In genomic region chr9:72442212-72442607, GRCh38 we compare ENCODE assay signal across 10 cellular contexts.
DNase-seq lines count a peak whose midpoint lies in the region; ATAC-seq and TF ChIP-seq lines count a peak whose summit lies in the region.
"Had no signal": no experiment of that assay in that cellular context is flagged by ENCODE, and none has a peak within 500 bp of the region (broad histone marks: within the 10 kb centered on the region; RNA-seq: fewer than 3 reads in every experiment).

No MANE protein-coding gene starts in this region.

- no peak overlapping the region for H3K4me3 Mint-ChIP-seq in activated CD4-positive, alpha-beta memory T cell treated with anti-CD3 and anti-CD28 coated beads, Interleukin-2, amount 10 ng/mL, durations not matched to agents 7 days and 5 days
- no peak overlapping the region for H3K4me3 Mint-ChIP-seq in stimulated activated memory B cell treated with anti-CD40 and anti-IgM and Interleukin-4, amounts not matched to agents 10 μg/mL and 1 μg/mL and 100 μg/mL, for 72 hours

- ATAC-seq in GM19351 (IDR thresholded peaks at IDR 0.05; ENCODE audit: unreplicated experiment) (no peak), HG03460 (IDR thresholded peaks at IDR 0.05; ENCODE audit: unreplicated experiment) (no peak)
- no peak for ATAC-seq in stimulated activated memory B cell treated with anti-CD40 and anti-IgM and Interleukin-4, amounts not matched to agents 10 μg/mL and 1 μg/mL and 100 μg/mL, for 72 hours

- POLR2A ChIA-PET in A673 (lab: Charles Lee; ENCODE audit: low non-redundant PET), result no interaction called here
- POLR2A ChIA-PET in activated CD4-positive, alpha-beta memory T cell treated with anti-CD3 and anti-CD28 coated beads, Interleukin-2, amount 10 ng/mL, durations not matched to agents 7 days and 5 days (lab: Charles Lee), result no interaction called here

- no peak for TF ChIP-seq CTCF in A673 (conservative IDR thresholded peaks at IDR 0.05; ENCODE audit: low read depth, low read length)
- TF ChIP-seq CTCF in HFF-Myc (IDR thresholded peaks at IDR 0.05; ENCODE audit: low read depth, low read length, missing control alignments), result no peak

- BruUV-seq in A673 (replicated peaks; lab: Mats Ljungman, UMichigan), result no TSS peak

- intact Hi-C loops in A673 (cut with micrococcal nuclease; ENCODE audit: unreplicated experiment), result no loop called here

- H3K9me3 ChIP-seq in A673 (ENCODE audit: low read depth, low read length, poor library complexity, severe bottlenecking), result no peaks in the 10 kb centered on the region
- H3K9me3 ChIP-seq: neutrophil had no signal

- H3K27me3 ChIP-seq in A673 (replicated peaks; ENCODE audit: insufficient read depth, low read depth, low read length, poor library complexity), result no peaks in the 10 kb centered on the region
- H3K27me3 ChIP-seq: neutrophil had no signal

- H3K36me3 Mint-ChIP-seq in activated CD4-positive, alpha-beta memory T cell treated with anti-CD3 and anti-CD28 coated beads, Interleukin-2, amount 10 ng/mL, durations not matched to agents 7 days and 5 days (ENCODE audit: low read depth), result no peaks in the 10 kb centered on the region
- no peaks in the 10 kb centered on the region for H3K36me3 Mint-ChIP-seq in stimulated activated memory B cell treated with anti-CD40 and anti-IgM and Interleukin-4, amounts not matched to agents 10 μg/mL and 1 μg/mL and 100 μg/mL, for 72 hours

- no peaks in the 10 kb centered on the region for H3K36me3 ChIP-seq in A673 (ENCODE audit: insufficient read depth, low read length, poor library complexity, severe bottlenecking)
- H3K36me3 ChIP-seq: neutrophil had no signal

- H3K4me1 ChIP-seq in A673 (ENCODE audit: insufficient read depth, low read length, poor library complexity, severe bottlenecking), result no peaks in the 10 kb centered on the region

- peak overlapping the region; percentile 53 for H3K27ac Mint-ChIP-seq in activated CD4-positive, alpha-beta memory T cell treated with anti-CD3 and anti-CD28 coated beads, Interleukin-2, amount 10 ng/mL, durations not matched to agents 7 days and 5 days
- H3K27ac Mint-ChIP-seq in stimulated activated memory B cell treated with anti-CD40 and anti-IgM and Interleukin-4, amounts not matched to agents 10 μg/mL and 1 μg/mL and 100 μg/mL, for 72 hours, result no peak overlapping the region

- DNase-seq in A673 (ENCODE audit: low spot score), result peak; percentile 6
- peak; percentile 63 for DNase-seq in HFF-Myc (ENCODE audit: extremely low read depth, low read depth)
- DNase-seq in activated CD4-positive, alpha-beta memory T cell treated with anti-CD3 and anti-CD28 coated beads, Interleukin-2, amount 10 ng/mL, durations not matched to agents 7 days and 5 days, result no peak
- peak; percentile 23 for DNase-seq in iPS DF 19.7 (ENCODE audit: low read depth, low spot score)
- no peak for DNase-seq in stimulated activated CD4-positive, alpha-beta T cell treated with anti-CD3 and anti-CD28 coated beads, Interleukin-2, amount 100 ng/mL, for 48 hours
- DNase-seq: NCI-H1694 treated with DMSO at 0.1 percent for 48 hours had no signal

- H3K4me1 Mint-ChIP-seq in activated CD4-positive, alpha-beta memory T cell treated with anti-CD3 and anti-CD28 coated beads, Interleukin-2, amount 10 ng/mL, durations not matched to agents 7 days and 5 days, result peaks cover 48% of the 10 kb centered on the region
- peaks cover 44% of the 10 kb centered on the region for H3K4me1 Mint-ChIP-seq in stimulated activated memory B cell treated with anti-CD40 and anti-IgM and Interleukin-4, amounts not matched to agents 10 μg/mL and 1 μg/mL and 100 μg/mL, for 72 hours

- no peak overlapping the region for H3K27ac ChIP-seq in A673 (ENCODE audit: low read depth, low read length, poor library complexity, severe bottlenecking)
- H3K27ac ChIP-seq: neutrophil had no signal

- CTCF ChIA-PET in A673 (lab: Charles Lee), result no interaction called here
- CTCF ChIA-PET in activated CD4-positive, alpha-beta memory T cell treated with anti-CD3 and anti-CD28 coated beads, Interleukin-2, amount 10 ng/mL, durations not matched to agents 7 days and 5 days (lab: Charles Lee), result no interaction called here

- H3K4me3 ChIP-seq in A673 (ENCODE audit: low read depth, low read length, poor library complexity, severe bottlenecking) (no peak overlapping the region), HFF-Myc (replicated peaks; ENCODE audit: low read depth, low read length) (no peak overlapping the region)

- H3K27me3 Mint-ChIP-seq in activated CD4-positive, alpha-beta memory T cell treated with anti-CD3 and anti-CD28 coated beads, Interleukin-2, amount 10 ng/mL, durations not matched to agents 7 days and 5 days, result no peaks in the 10 kb centered on the region
- H3K27me3 Mint-ChIP-seq in stimulated activated memory B cell treated with anti-CD40 and anti-IgM and Interleukin-4, amounts not matched to agents 10 μg/mL and 1 μg/mL and 100 μg/mL, for 72 hours, result no peaks in the 10 kb centered on the region

- H3K9me3 Mint-ChIP-seq in activated CD4-positive, alpha-beta memory T cell treated with anti-CD3 and anti-CD28 coated beads, Interleukin-2, amount 10 ng/mL, durations not matched to agents 7 days and 5 days, result no peaks in the 10 kb centered on the region
- no peaks in the 10 kb centered on the region for H3K9me3 Mint-ChIP-seq in stimulated activated memory B cell treated with anti-CD40 and anti-IgM and Interleukin-4, amounts not matched to agents 10 μg/mL and 1 μg/mL and 100 μg/mL, for 72 hours

Comparison
In these comparisons a context has a peak if more than half of its experiments do, and no peak if none do; other contexts are left out.
1. DNase-seq: peak in A673 (single experiment), HFF-Myc (single experiment) and iPS DF 19.7 (single experiment); none in activated CD4-positive, alpha-beta memory T cell treated with anti-CD3 and anti-CD28 coated beads, Interleukin-2, amount 10 ng/mL, durations not matched to agents 7 days and 5 days (single experiment) and stimulated activated CD4-positive, alpha-beta T cell treated with anti-CD3 and anti-CD28 coated beads, Interleukin-2, amount 100 ng/mL, for 48 hours (0 of 2).